In genomic region chr18:35770360-35770759, GRCh38 we compare ENCODE assay signal across 16 cellular contexts.
DNase-seq lines count a peak whose midpoint lies in the region; ATAC-seq and TF ChIP-seq lines count a peak whose summit lies in the region.
"Had no signal": no experiment of that assay in that cellular context is flagged by ENCODE, and none has a peak within 500 bp of the region (broad histone marks: within the 10 kb centered on the region; RNA-seq: fewer than 3 reads in every experiment).

No MANE protein-coding gene starts in this region.

- H3K27me3 Mint-ChIP-seq in activated B cell treated with CpG ODN at 0.5 μM for 24 hours (peaks cover 10% of the 10 kb centered on the region), naive B cell (peaks cover 15 to 30% (median 21%) of the 10 kb centered on the region in 3 donors)

- H3K36me3 Mint-ChIP-seq in activated B cell treated with CpG ODN at 0.5 μM for 24 hours (ENCODE audit: low read depth) = no peaks in the 10 kb centered on the region
- H3K36me3 Mint-ChIP-seq in naive B cell = no peaks in the 10 kb centered on the region
- H3K36me3 Mint-ChIP-seq: activated naive CD4-positive, alpha-beta T cell treated with anti-CD3 and anti-CD28 coated beads, Interleukin-2, amount 50 U/mL, for 24 hours had no signal

- H3K4me1 Mint-ChIP-seq in activated B cell treated with CpG ODN at 0.5 μM for 24 hours (peaks cover 7% of the 10 kb centered on the region), naive B cell (no peaks in the 10 kb centered on the region)
- H3K4me1 Mint-ChIP-seq: activated naive CD4-positive, alpha-beta T cell treated with anti-CD3 and anti-CD28 coated beads, Interleukin-2, amount 50 U/mL, for 24 hours had no signal

- ATAC-seq in activated CD4-positive, CD25-positive, alpha-beta regulatory T cell treated with anti-CD3 and anti-CD28 coated beads, Interleukin-2, amount 50 U/mL, for 24 hours = peak; percentile 38 to 73
- ATAC-seq in HG02610 (IDR thresholded peaks at IDR 0.05; ENCODE audit: unreplicated experiment) (peak; percentile 68), activated B cell treated with CpG ODN at 0.5 μM for 24 hours (ENCODE audit: low read depth) (peak; percentile 57), naive B cell (ENCODE audit: low read depth in 2 of 2) (peak; percentile 46 to 47)
- ATAC-seq: A549, Right ventricle myocardium inferior had no signal

- H3K27ac Mint-ChIP-seq in activated B cell treated with CpG ODN at 0.5 μM for 24 hours = no peak overlapping the region
- H3K27ac Mint-ChIP-seq in naive B cell = no peak overlapping the region
- H3K27ac Mint-ChIP-seq: activated naive CD4-positive, alpha-beta T cell treated with anti-CD3 and anti-CD28 coated beads, Interleukin-2, amount 50 U/mL, for 24 hours had no signal

- CTCF ChIA-PET in activated B cell treated with CpG ODN at 0.5 μM for 24 hours (lab: Charles Lee) = no interaction called here

- H3K9me3 Mint-ChIP-seq in activated B cell treated with CpG ODN at 0.5 μM for 24 hours = no peaks in the 10 kb centered on the region
- H3K9me3 Mint-ChIP-seq in naive B cell = peaks cover 0 to 4% (median 1%) of the 10 kb centered on the region in 7 donors
- H3K9me3 Mint-ChIP-seq: activated naive CD4-positive, alpha-beta T cell treated with anti-CD3 and anti-CD28 coated beads, Interleukin-2, amount 50 U/mL, for 24 hours had no signal

- H3K4me3 Mint-ChIP-seq in activated B cell treated with CpG ODN at 0.5 μM for 24 hours (no peak overlapping the region), naive B cell (no peak overlapping the region)
- H3K4me3 Mint-ChIP-seq: activated naive CD4-positive, alpha-beta T cell treated with anti-CD3 and anti-CD28 coated beads, Interleukin-2, amount 50 U/mL, for 24 hours had no signal

- TF ChIP-seq CTCF in activated B cell treated with CpG ODN at 0.5 μM for 24 hours (IDR thresholded peaks at IDR 0.05) = no peak

- POLR2A ChIA-PET in activated B cell treated with CpG ODN at 0.5 μM for 24 hours (lab: Charles Lee) = no interaction called here

- DNase-seq in activated CD4-positive, CD25-positive, alpha-beta regulatory T cell treated with anti-CD3 and anti-CD28 coated beads, Interleukin-2, amount 50 U/mL, for 72 hours = no peak
- DNase-seq in activated B cell treated with CpG ODN at 0.5 μM for 24 hours (no peak), naive B cell (no peak), NCI-H345 (lab: John Stamatoyannopoulos, UW) (no peak), NCI-H1417 (lab: John Stamatoyannopoulos, UW) (no peak), NCI-H82 (lab: John Stamatoyannopoulos, UW) (no peak)
- DNase-seq: caudate nucleus; NCI-H187; NCI-H524 treated with DMSO at 0.1 percent for 48 hours; stimulated activated naive CD4-positive, alpha-beta T cell; uterus had no signal

- intact Hi-C loops in activated B cell treated with CpG ODN at 0.5 μM for 24 hours (cut with micrococcal nuclease) = no loop called here
